ENCODE assay signal across 16 cellular contexts in genomic region chr6:53058388-53058890, GRCh38. TPM values are rescaled to one million over a fixed set of nuclear protein-coding genes. Genes with fewer than 3 reads are reported as not detected.
DNase-seq lines count a peak whose midpoint lies in the region; ATAC-seq and TF ChIP-seq lines count a peak whose summit lies in the region.
"Had no signal": no experiment of that assay in that cellular context is flagged by ENCODE, and none has a peak within 500 bp of the region (broad histone marks: within the 10 kb centered on the region; RNA-seq: fewer than 3 reads in every experiment).

No MANE protein-coding gene starts in this region.

- H3K9me3 Mint-ChIP-seq in activated CD4-positive, alpha-beta T cell treated with anti-CD3 and anti-CD28 coated beads, Interleukin-2, amount 10 ng/mL, durations not matched to agents 7 days and 5 days = no peaks in the 10 kb centered on the region
- no peaks in the 10 kb centered on the region for H3K9me3 Mint-ChIP-seq in stimulated activated naive CD8-positive, alpha-beta T cell treated with anti-CD3 and anti-CD28 coated beads, Interleukin-15, amount 100 ng/mL, for 72 hours
- H3K9me3 Mint-ChIP-seq: GM23338 had no signal

- H3K9me3 ChIP-seq in PC-3 (ENCODE audit: low read length) = no peaks in the 10 kb centered on the region
- H3K9me3 ChIP-seq in hepatocyte (ENCODE audit: low read depth) = no peaks in the 10 kb centered on the region
- H3K9me3 ChIP-seq: A549, tibial artery had no signal

- no peak overlapping the region for H3K9ac ChIP-seq in PC-3 (ENCODE audit: low read length)

- H3K36me3 ChIP-seq in PC-3 (ENCODE audit: low read depth, low read length) (no peaks in the 10 kb centered on the region), hepatocyte (replicated peaks; ENCODE audit: insufficient read depth, low read depth) (no peaks in the 10 kb centered on the region)
- H3K36me3 ChIP-seq: tibial artery had no signal

- CTCF ChIA-PET in activated CD4-positive, alpha-beta T cell treated with anti-CD3 and anti-CD28 coated beads, Interleukin-2, amount 10 ng/mL, durations not matched to agents 7 days and 5 days (lab: Charles Lee) = interaction anchor here (0.6 kb wide), 2 partner anchors 61 to 182 kb away, joined by 3 to 5 read pairs; no protein-coding TSS in a partner anchor
- CTCF ChIA-PET in PC-3 (lab: Charles Lee) = no interaction called here

- POLR2A ChIA-PET in activated CD4-positive, alpha-beta T cell treated with anti-CD3 and anti-CD28 coated beads, Interleukin-2, amount 10 ng/mL, durations not matched to agents 7 days and 5 days (lab: Charles Lee) = no interaction called here
- POLR2A ChIA-PET in PC-3 (lab: Charles Lee; ENCODE audit: unreplicated experiment) = no interaction called here

- no peak overlapping the region for H3K27ac ChIP-seq in PC-3 (ENCODE audit: low read length)
- H3K27ac ChIP-seq in hepatocyte = peak overlapping the region; percentile 26
- H3K27ac ChIP-seq: A549 had no signal

- H2AFZ ChIP-seq in PC-3 (ENCODE audit: low read length) (no peak overlapping the region), hepatocyte (no peak overlapping the region)
- H2AFZ ChIP-seq: GM23338 had no signal

- no peaks in the 10 kb centered on the region for H3K27me3 Mint-ChIP-seq in activated CD4-positive, alpha-beta T cell treated with anti-CD3 and anti-CD28 coated beads, Interleukin-2, amount 10 ng/mL, durations not matched to agents 7 days and 5 days
- no peaks in the 10 kb centered on the region for H3K27me3 Mint-ChIP-seq in stimulated activated naive CD8-positive, alpha-beta T cell treated with anti-CD3 and anti-CD28 coated beads, Interleukin-15, amount 100 ng/mL, for 72 hours

- H3K27me3 ChIP-seq in PC-3 (ENCODE audit: low read length) (no peaks in the 10 kb centered on the region), hepatocyte (no peaks in the 10 kb centered on the region)
- H3K27me3 ChIP-seq: tibial artery had no signal

- no peak overlapping the region for H3K4me3 ChIP-seq in PC-3 (ENCODE audit: low read length)
- no peak overlapping the region for H3K4me3 ChIP-seq in hepatocyte
- no peak overlapping the region for H3K4me3 ChIP-seq in foreskin fibroblast (ENCODE audit: low read depth in 1 of 2, low read length in 2 of 2)
- H3K4me3 ChIP-seq: A549, GM23338 had no signal

- no TSS peak for BruUV-seq in PC-3 (replicated peaks; lab: Mats Ljungman, UMichigan)

- H3K9me2 ChIP-seq in PC-3 (replicated peaks; ENCODE audit: low read length) = no peaks in the 10 kb centered on the region
- no peaks in the 10 kb centered on the region for H3K9me2 ChIP-seq in hepatocyte (replicated peaks; ENCODE audit: insufficient read depth)

- H3K36me3 Mint-ChIP-seq in activated CD4-positive, alpha-beta T cell treated with anti-CD3 and anti-CD28 coated beads, Interleukin-2, amount 10 ng/mL, durations not matched to agents 7 days and 5 days (ENCODE audit: low read depth) = no peaks in the 10 kb centered on the region

- H3K4me1 Mint-ChIP-seq in activated CD4-positive, alpha-beta T cell treated with anti-CD3 and anti-CD28 coated beads, Interleukin-2, amount 10 ng/mL, durations not matched to agents 7 days and 5 days = peaks cover 46% of the 10 kb centered on the region
- peaks cover 55% of the 10 kb centered on the region for H3K4me1 Mint-ChIP-seq in stimulated activated naive CD8-positive, alpha-beta T cell treated with anti-CD3 and anti-CD28 coated beads, Interleukin-15, amount 100 ng/mL, for 72 hours

- intact Hi-C loops in PC-3 (cut with micrococcal nuclease) = no loop called here

- 80% methylated on average over 4 of the region's 4 CpGs for WGBS in hepatocyte (ENCODE audit: low lambda C conversion rate, missing lambda C conversion rate)

- H3K79me2 ChIP-seq in PC-3 (ENCODE audit: low read length) (peaks cover 55% of the 10 kb centered on the region), hepatocyte (peaks cover 72% of the 10 kb centered on the region)

- H3K4me2 ChIP-seq in PC-3 (ENCODE audit: low read length) (peak overlapping the region; percentile 81), hepatocyte (peak overlapping the region; percentile 82)
- H3K4me2 ChIP-seq: A549, GM23338 had no signal

- no peaks in the 10 kb centered on the region for H3F3A ChIP-seq in PC-3 (ENCODE audit: low read length, unreplicated experiment)

- H4K20me1 ChIP-seq in PC-3 (ENCODE audit: low read length) = no peaks in the 10 kb centered on the region
- peaks cover 3% of the 10 kb centered on the region for H4K20me1 ChIP-seq in hepatocyte (ENCODE audit: insufficient read depth, poor library complexity, severe bottlenecking)

- H3K27ac Mint-ChIP-seq in activated CD4-positive, alpha-beta T cell treated with anti-CD3 and anti-CD28 coated beads, Interleukin-2, amount 10 ng/mL, durations not matched to agents 7 days and 5 days = peak overlapping the region; percentile 16
- peak overlapping the region in 1 of 2 donors; percentile 66 for H3K27ac Mint-ChIP-seq in stimulated activated naive CD8-positive, alpha-beta T cell treated with anti-CD3 and anti-CD28 coated beads, Interleukin-15, amount 100 ng/mL, for 72 hours
- H3K27ac Mint-ChIP-seq: GM23338 had no signal

- no peak for DNase-seq in activated CD4-positive, alpha-beta T cell treated with anti-CD3 and anti-CD28 coated beads, Interleukin-2, amount 10 ng/mL, durations not matched to agents 7 days and 5 days
- DNase-seq in activated CD4-positive, alpha-beta T cell treated with anti-CD3 and anti-CD28 coated beads for 48 hours = no peak
- DNase-seq in PC-3 (peak; percentile 30), hepatocyte (ENCODE audit: low spot score) (no peak), foreskin fibroblast (no peak)
- DNase-seq in stimulated activated naive CD8-positive, alpha-beta T cell treated with anti-CD3 and anti-CD28 coated beads, Interleukin-15, amount 100 ng/mL, for 72 hours = no peak
- DNase-seq: effector CD4-positive, alpha-beta T cell; NCI-H1930; NCI-H526; OCI-M1; tibial artery had no signal

- H3K4me3 Mint-ChIP-seq in activated CD4-positive, alpha-beta T cell treated with anti-CD3 and anti-CD28 coated beads, Interleukin-2, amount 10 ng/mL, durations not matched to agents 7 days and 5 days = no peak overlapping the region
- peak overlapping the region; percentile 35 to 49 for H3K4me3 Mint-ChIP-seq in stimulated activated naive CD8-positive, alpha-beta T cell treated with anti-CD3 and anti-CD28 coated beads, Interleukin-15, amount 100 ng/mL, for 72 hours

- no peak for TF ChIP-seq CTCF in PC-3 (conservative IDR thresholded peaks at IDR 0.05; ENCODE audit: low read depth, low read length)
- TF ChIP-seq CTCF in hepatocyte (IDR thresholded peaks at IDR 0.05; ENCODE audit: poor library complexity) = no peak
- no peak for TF ChIP-seq CTCF in foreskin fibroblast (IDR thresholded peaks at IDR 0.05; ENCODE audit: low read depth, low read length)

- no peak for ATAC-seq in PC-3
- peak; percentile 41 for ATAC-seq in stimulated activated naive CD8-positive, alpha-beta T cell treated with anti-CD3 and anti-CD28 coated beads, Interleukin-15, amount 100 ng/mL, for 72 hours
- ATAC-seq in GM21381 (IDR thresholded peaks at IDR 0.05; ENCODE audit: unreplicated experiment) = no peak
- no peak for ATAC-seq in HG03342 (IDR thresholded peaks at IDR 0.05; ENCODE audit: unreplicated experiment)
- ATAC-seq: A549, GM23338, left lobe of liver had no signal

- H3K4me1 ChIP-seq in PC-3 (ENCODE audit: insufficient read depth, low read length) = peaks cover 33% of the 10 kb centered on the region
- peaks cover 23% of the 10 kb centered on the region for H3K4me1 ChIP-seq in hepatocyte (ENCODE audit: insufficient read depth)

RNA-seq across cellular contexts. Expression of gene CILK1, which starts 3.2 kb away (rescaled TPM):
- total RNA-seq in activated CD4-positive, alpha-beta T cell treated with anti-CD3 and anti-CD28 coated beads, Interleukin-2, amount 10 ng/mL, durations not matched to agents 7 days and 5 days = 1 to 10 TPM; 6.8 to 8.4 TPM
- 8.5 and 9.7 TPM in 2 replicates for total RNA-seq in PC-3 (2014; rRNA removed)
- total RNA-seq in hepatocyte = 30.0 and 30.5 TPM in 2 replicates
- polyA plus RNA-seq in hepatocyte = 6.3 and 7.5 TPM in 2 replicates

RNA-seq across cellular contexts. Expression of gene FBXO9, which starts 6.8 kb away (rescaled TPM):
- 10 to 100 TPM; 72.9 to 88.1 TPM for total RNA-seq in activated CD4-positive, alpha-beta T cell treated with anti-CD3 and anti-CD28 coated beads, Interleukin-2, amount 10 ng/mL, durations not matched to agents 7 days and 5 days
- total RNA-seq in PC-3 (2014; rRNA removed) = 30.3 and 54.6 TPM in 2 replicates
- 33.3 and 36.6 TPM in 2 replicates for total RNA-seq in hepatocyte
- polyA plus RNA-seq in hepatocyte = 79.8 and 84.0 TPM in 2 replicates
